18 cellular contexts compared by ENCODE assay signal in the genomic region with DNA sequence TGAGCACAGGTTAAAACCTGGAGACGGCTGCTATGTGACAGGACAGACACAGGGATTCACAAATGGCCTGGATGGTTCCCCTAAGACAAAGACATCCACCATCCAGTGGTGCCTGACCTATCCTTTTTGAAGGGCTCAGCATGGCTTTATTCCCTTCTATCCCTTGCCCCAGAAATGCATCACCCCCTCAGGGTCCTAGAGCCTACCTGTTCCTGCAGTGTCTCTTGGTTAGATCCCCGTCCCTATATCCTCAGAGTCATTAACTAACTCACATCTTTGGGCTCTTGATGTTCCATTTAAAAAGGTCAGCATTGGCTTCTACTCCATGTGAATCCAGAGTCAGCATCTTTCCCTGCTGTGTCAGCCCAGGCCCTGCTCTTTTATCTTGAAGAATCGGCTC. TPM values are rescaled to one million over a fixed set of nuclear protein-coding genes. Genes with fewer than 3 reads are reported as not detected.
A peak's percentile ranks its signal among the peaks of the same experiment; 100 is the strongest.
DNase-seq lines count a peak whose midpoint lies in the region; ATAC-seq, FAIRE-seq and TF ChIP-seq lines count a peak whose summit lies in the region.
"Had no signal": no experiment of that assay in that cellular context is flagged by ENCODE, and none has a peak within 500 bp of the region (broad histone marks: within the 10 kb centered on the region; RNA-seq: fewer than 3 reads in every experiment).

No MANE protein-coding gene starts in this region.

- H3K27me3 ChIP-seq in AG04450 (ENCODE audit: control insufficient read depth, insufficient read depth, low read length) (no peaks in the 10 kb centered on the region), HCT116 (ENCODE audit: insufficient read depth, low read length) (no peaks in the 10 kb centered on the region), neural cell (ENCODE audit: insufficient read depth, low read depth, low read length) (no peaks in the 10 kb centered on the region), lower lobe of right lung (ENCODE audit: low read depth) (no peaks in the 10 kb centered on the region)
- H3K27me3 ChIP-seq: adrenal gland, upper lobe of left lung had no signal

- RAD21 ChIA-PET in HCT116 (lab: Charles Lee; ENCODE audit: low non-redundant PET in 1 of 2, low total read pairs in 2 of 2, uncharacterized antibody in 2 of 2, unreplicated experiment in 2 of 2), result interaction anchor here in 1 of 2 experiments (1.3 kb wide), 1 partner anchor 21 kb away, joined by 3 read pairs; no protein-coding TSS in a partner anchor

- no peak for TF ChIP-seq POLR2A in HCT116 (IDR thresholded peaks at IDR 0.05; ENCODE audit: borderline replicate concordance, extremely low read depth, insufficient read depth, insufficient read length)

- peak overlapping the region in 3 of 5 experiments; percentile 12 to 35 (median 15) for H3K27ac Mint-ChIP-seq in brain
- H3K27ac Mint-ChIP-seq: B cell; natural killer cell treated with Interleukin-12 subunit alpha and Interleukin-12 subunit beta and Interleukin-15 and Interleukin-18, amount 100 ng/mL, for 72 hours; stimulated activated effector memory CD8-positive, alpha-beta T cell treated with anti-CD3 and anti-CD28 coated beads, Interleukin-12 subunit alpha, Interleukin-12 subunit beta, amount 100 ng/mL, for 72 hours had no signal

- intact Hi-C loops in HCT116 (cut with micrococcal nuclease) (no loop called here), lower lobe of right lung (cut with DNase I) (no loop called here)

- POLR2A ChIA-PET in AG04450 (lab: Yijun Ruan, JAX) (interaction anchor here (1.1 to 2.3 kb wide), 2 partner anchors 21 to 71 kb away, joined by 3 to 13 read pairs; a partner anchor contains a TSS), HCT116 (lab: Charles Lee) (interaction anchor here (0.7 to 1.4 kb wide), 3 partner anchors 12 to 22 kb away, joined by 3 to 7 read pairs (median 5); a partner anchor contains a TSS)

- TF ChIP-seq CTCF in AG04450 (IDR thresholded peaks at IDR 0.05; ENCODE audit: low read depth, low read length) (no peak), HCT116 (IDR thresholded peaks at IDR 0.05 in 2 of 3, conservative IDR thresholded peaks at IDR 0.05 in 1 of 3; ENCODE audit: borderline replicate concordance in 1 of 3, insufficient read depth in 1 of 3, low read depth in 2 of 3, low read length in 2 of 3) (no peak), brain (conservative IDR thresholded peaks at IDR 0.05) (no peak), neural cell (IDR thresholded peaks at IDR 0.05; ENCODE audit: poor library complexity, severe bottlenecking) (no peak), lower lobe of right lung (IDR thresholded peaks at IDR 0.05) (no peak)

- peak overlapping the region; percentile 94 for H2AFZ ChIP-seq in HCT116 (ENCODE audit: low read depth, low read length, poor library complexity, severe bottlenecking)
- H2AFZ ChIP-seq in neural cell (ENCODE audit: low read depth, low read length), result no peak overlapping the region

- no peak for TF ChIP-seq EP300 in neural cell (conservative IDR thresholded peaks at IDR 0.05; ENCODE audit: poor library complexity, severe bottlenecking)

- H3F3A ChIP-seq in neural cell (ENCODE audit: insufficient read depth, low read length, poor library complexity, severe bottlenecking), result no peaks in the 10 kb centered on the region

- no peak for FAIRE-seq in HTR-8/SVneo (lab: Jason Lieb, UNC)
- FAIRE-seq: colon had no signal

- H3K4me1 Mint-ChIP-seq in brain, result peaks cover 30% of the 10 kb centered on the region
- H3K4me1 Mint-ChIP-seq: B cell; stimulated activated effector memory CD8-positive, alpha-beta T cell treated with anti-CD3 and anti-CD28 coated beads, Interleukin-12 subunit alpha, Interleukin-12 subunit beta, amount 100 ng/mL, for 72 hours had no signal

- H3K9me3 Mint-ChIP-seq in brain, result no peaks in the 10 kb centered on the region
- H3K9me3 Mint-ChIP-seq: natural killer cell treated with Interleukin-12 subunit alpha and Interleukin-12 subunit beta and Interleukin-15 and Interleukin-18, amount 100 ng/mL, for 72 hours; stimulated activated effector memory CD8-positive, alpha-beta T cell treated with anti-CD3 and anti-CD28 coated beads, Interleukin-12 subunit alpha, Interleukin-12 subunit beta, amount 100 ng/mL, for 72 hours had no signal

- peaks cover 23 to 52% of the 10 kb centered on the region in 2 experiments for H3K4me1 ChIP-seq in HCT116 (ENCODE audit: control insufficient read depth in 1 of 2, insufficient read depth in 2 of 2, low read length in 2 of 2)
- no peaks in the 10 kb centered on the region for H3K4me1 ChIP-seq in lower lobe of right lung
- H3K4me1 ChIP-seq: adrenal gland had no signal

- CTCF ChIA-PET in AG04450 (lab: Charles Lee), result interaction anchor here (0.7 to 1.6 kb wide), 5 partner anchors 11 to 209 kb away, joined by 3 to 6 read pairs (median 3); a partner anchor contains a TSS
- CTCF ChIA-PET in HCT116 (lab: Charles Lee), result no interaction called here

- no TSS peak for BruUV-seq in HCT116 (replicated peaks; lab: Mats Ljungman, UMichigan)

- H3K4me2 ChIP-seq in HCT116 (ENCODE audit: low read length) (peak overlapping the region; percentile 58), neural cell (ENCODE audit: low read length) (peak overlapping the region; percentile 29)

- no peaks in the 10 kb centered on the region for H4K20me1 ChIP-seq in HCT116 (ENCODE audit: insufficient read depth)
- no peaks in the 10 kb centered on the region for H4K20me1 ChIP-seq in neural cell (ENCODE audit: insufficient read depth)

- no peak for DNase-seq in AG04450 (ENCODE audit: low read depth, low spot score)
- DNase-seq in HCT116 (ENCODE audit: low read depth, low spot score), result no peak
- no peak for DNase-seq in lower lobe of right lung
- no peak for DNase-seq in HTR-8/SVneo (ENCODE audit: insufficient read length, low spot score)
- no peak for DNase-seq in NCI-H2029 (lab: John Stamatoyannopoulos, UW)
- no peak for DNase-seq in left lobe of liver (ENCODE audit: low spot score)
- DNase-seq: activated CD4-positive, alpha-beta T cell treated with anti-CD3 and anti-CD28 coated beads, Interleukin-2, amount 50 U/mL, for 48 hours; adrenal gland; NCI-H1105; SIG-M5; upper lobe of left lung had no signal

- H3K36me3 ChIP-seq in HCT116 (ENCODE audit: control insufficient read depth in 1 of 2, insufficient read depth in 2 of 2, low read length in 2 of 2) (no peaks in the 10 kb centered on the region), neural cell (ENCODE audit: insufficient read depth, low read length) (no peaks in the 10 kb centered on the region), lower lobe of right lung (no peaks in the 10 kb centered on the region)
- H3K36me3 ChIP-seq: adrenal gland, upper lobe of left lung had no signal

- no peak overlapping the region for H3K4me3 ChIP-seq in AG04450 (ENCODE audit: low read depth, low read length)
- no peak overlapping the region for H3K4me3 ChIP-seq in HCT116 (replicated peaks in 1 of 2; ENCODE audit: low read depth in 1 of 2, low read length in 2 of 2)
- H3K4me3 ChIP-seq in neural cell (ENCODE audit: low read length), result no peak overlapping the region
- H3K4me3 ChIP-seq in lower lobe of right lung, result no peak overlapping the region
- H3K4me3 ChIP-seq: adrenal gland, upper lobe of left lung had no signal

- 0 out of 2 replicates have a peak overlapping the region, but pooled peaks have one; percentile 8 for H3K9ac ChIP-seq in HCT116 (ENCODE audit: low read length)
- H3K9ac ChIP-seq in neural cell (ENCODE audit: low read length), result no peak overlapping the region

- no peak for TF ChIP-seq RAD21 in HCT116 (IDR thresholded peaks at IDR 0.05; ENCODE audit: low read depth)
- no peak for TF ChIP-seq RAD21 in neural cell (conservative IDR thresholded peaks at IDR 0.05)

- H3K36me3 Mint-ChIP-seq in brain, result no peaks in the 10 kb centered on the region
- H3K36me3 Mint-ChIP-seq: natural killer cell treated with Interleukin-12 subunit alpha and Interleukin-12 subunit beta and Interleukin-15 and Interleukin-18, amount 100 ng/mL, for 72 hours; stimulated activated effector memory CD8-positive, alpha-beta T cell treated with anti-CD3 and anti-CD28 coated beads, Interleukin-12 subunit alpha, Interleukin-12 subunit beta, amount 100 ng/mL, for 72 hours had no signal

- H3K79me2 ChIP-seq in HCT116 (ENCODE audit: insufficient read depth, low read length) (no peaks in the 10 kb centered on the region), neural cell (replicated peaks; ENCODE audit: insufficient read depth, low read length) (no peaks in the 10 kb centered on the region)

- ATAC-seq in HCT116 (peak; percentile 58), lower lobe of right lung (no peak), left lobe of liver (no peak)
- ATAC-seq: natural killer cell treated with Interleukin-12 subunit alpha and Interleukin-12 subunit beta and Interleukin-15 and Interleukin-18, amount 100 ng/mL, for 72 hours; sciatic nerve; stimulated activated effector memory CD8-positive, alpha-beta T cell treated with anti-CD3 and anti-CD28 coated beads, Interleukin-12 subunit alpha, Interleukin-12 subunit beta, amount 100 ng/mL, for 72 hours had no signal

- H3K27me3 Mint-ChIP-seq in brain, result peaks cover 22% of the 10 kb centered on the region

- peak overlapping the region; percentile 55 for H3K27ac ChIP-seq in AG04450 (ENCODE audit: low read depth, low read length)
- H3K27ac ChIP-seq in HCT116 (ENCODE audit: low read depth, low read length), result no peak overlapping the region
- no peak overlapping the region for H3K27ac ChIP-seq in neural cell (ENCODE audit: low read length)
- no peak overlapping the region for H3K27ac ChIP-seq in lower lobe of right lung
- H3K27ac ChIP-seq: adrenal gland, upper lobe of left lung had no signal

- H3K9me2 ChIP-seq in HCT116 (ENCODE audit: insufficient read depth) (no peaks in the 10 kb centered on the region), neural cell (ENCODE audit: insufficient read depth, low read length) (no peaks in the 10 kb centered on the region)

- H3K9me3 ChIP-seq in AG04450 (ENCODE audit: control insufficient read depth, insufficient read depth, low read length) (no peaks in the 10 kb centered on the region; the same call in 1 of the 2 replicates), HCT116 (ENCODE audit: control insufficient read depth in 1 of 2, insufficient read depth in 1 of 2, low read depth in 1 of 2, low read length in 2 of 2) (no peaks in the 10 kb centered on the region), neural cell (ENCODE audit: low read length) (no peaks in the 10 kb centered on the region), lower lobe of right lung (no peaks in the 10 kb centered on the region)
- H3K9me3 ChIP-seq: adrenal gland, upper lobe of left lung had no signal

- no peak overlapping the region for H3K4me3 Mint-ChIP-seq in brain
- H3K4me3 Mint-ChIP-seq: B cell; natural killer cell treated with Interleukin-12 subunit alpha and Interleukin-12 subunit beta and Interleukin-15 and Interleukin-18, amount 100 ng/mL, for 72 hours; stimulated activated effector memory CD8-positive, alpha-beta T cell treated with anti-CD3 and anti-CD28 coated beads, Interleukin-12 subunit alpha, Interleukin-12 subunit beta, amount 100 ng/mL, for 72 hours had no signal

RNA-seq across cellular contexts. Expression of a gene that starts 22.0 kb away (rescaled TPM):
- polyA plus RNA-seq in AG04450 (2011; rRNA removed), result 175 and 252 TPM in 2 replicates
- 49.5 and 107 TPM in 2 replicates for polyA minus RNA-seq in AG04450 (2011; rRNA and poly(A)+ RNA removed)
- 167 TPM for total RNA-seq in HCT116 (2021; ENCODE audit: unreplicated experiment)
- 158 and 173 TPM in 2 replicates for polyA plus RNA-seq in HCT116 (2012)
- polyA plus RNA-seq in brain (ENCODE audit: insufficient read depth, low read depth, low replicate concordance), result 112 TPM
- 232 and 251 TPM in 2 replicates for polyA plus RNA-seq in neural cell
- 201 and 258 TPM in 2 replicates for polyA minus RNA-seq in neural cell
- 96.9 TPM for total RNA-seq in lower lobe of right lung
- 60.5 TPM for total RNA-seq in left lobe of liver
